ENCODE assay signal across 8 cellular contexts in the genomic region with DNA sequence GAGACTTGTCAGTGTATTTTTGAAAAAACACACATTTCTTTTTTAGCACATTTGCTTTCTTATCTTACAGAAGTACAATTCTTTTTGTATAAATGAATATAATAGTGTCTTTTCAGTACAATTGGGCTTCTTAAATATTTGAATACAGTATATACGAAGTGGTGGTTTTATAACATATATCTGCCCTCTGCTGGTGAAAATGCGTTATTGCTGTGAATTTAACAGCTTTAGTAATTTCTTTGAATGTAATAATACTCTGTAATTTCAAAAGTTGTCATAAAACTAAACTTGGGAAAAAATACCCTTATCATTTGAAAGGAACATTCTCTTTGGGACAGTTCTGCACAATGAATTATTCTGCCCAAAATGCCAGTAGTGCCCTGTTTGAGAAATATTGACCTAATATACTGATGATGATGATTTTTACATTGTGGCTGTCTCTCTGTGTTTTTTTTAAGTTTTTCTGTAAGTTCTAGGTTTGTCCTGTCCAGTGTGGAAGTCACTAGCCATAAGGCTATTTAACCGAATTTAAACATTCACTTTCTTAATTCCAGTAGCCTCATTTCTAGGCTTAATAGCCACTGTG. TPM values are rescaled to one million over a fixed set of nuclear protein-coding genes. Genes with fewer than 3 reads are reported as not detected.
DNase-seq lines count a peak whose midpoint lies in the region; ATAC-seq and TF ChIP-seq lines count a peak whose summit lies in the region.

No MANE protein-coding gene starts in this region.

- peak; percentile 87 for TF ChIP-seq CTCF in CD8-positive, alpha-beta T cell (IDR thresholded peaks at IDR 0.05)

- intact Hi-C loops in CD8-positive, alpha-beta T cell (cut with DNase I, micrococcal nuclease), result loop anchor here (1.0 to 5.0 kb wide), 9 partner anchors 18 to 466 kb away; a partner anchor contains a TSS

- H3K27me3 ChIP-seq in CD8-positive, alpha-beta T cell (ENCODE audit: insufficient read depth, low read length), result no peaks in the 10 kb centered on the region

- no peaks in the 10 kb centered on the region for H3K9me3 ChIP-seq in CD8-positive, alpha-beta T cell (ENCODE audit: low read length)

- peaks cover 8% of the 10 kb centered on the region for H3K4me1 ChIP-seq in CD8-positive, alpha-beta T cell (ENCODE audit: insufficient read depth, low read length)

- no peak overlapping the region for H3K27ac ChIP-seq in CD8-positive, alpha-beta T cell (ENCODE audit: low read depth, low read length)

- CTCF ChIA-PET in CD8-positive, alpha-beta T cell (lab: Charles Lee), result interaction anchor here (0.6 to 3.6 kb wide), 15 partner anchors 8 to 320 kb away, joined by 3 to 21 read pairs (median 3); a partner anchor contains a TSS

- H3K4me1 Mint-ChIP-seq in CD8-positive, alpha-beta T cell (ENCODE audit: low read depth), result peaks cover 58% of the 10 kb centered on the region
- peaks cover 26% of the 10 kb centered on the region for H3K4me1 Mint-ChIP-seq in memory B cell

- no peak overlapping the region for H3K4me3 ChIP-seq in CD8-positive, alpha-beta T cell (ENCODE audit: low read depth, low read length)

- H3K36me3 Mint-ChIP-seq in CD8-positive, alpha-beta T cell, result peaks cover 8% of the 10 kb centered on the region
- H3K36me3 Mint-ChIP-seq in memory B cell, result peaks cover 8% of the 10 kb centered on the region

- H3K27me3 Mint-ChIP-seq in CD8-positive, alpha-beta T cell (ENCODE audit: low read depth), result no peaks in the 10 kb centered on the region
- H3K27me3 Mint-ChIP-seq in memory B cell, result no peaks in the 10 kb centered on the region

- no peaks in the 10 kb centered on the region for H3K36me3 ChIP-seq in CD8-positive, alpha-beta T cell (ENCODE audit: insufficient read depth, low read length)

- ATAC-seq in CD8-positive, alpha-beta T cell, result peak; percentile 57
- ATAC-seq in GM21529 (IDR thresholded peaks at IDR 0.05; ENCODE audit: unreplicated experiment) (peak; percentile 58), memory B cell (ENCODE audit: low read depth) (peak; percentile 35), GM19455 (IDR thresholded peaks at IDR 0.05; ENCODE audit: unreplicated experiment) (no peak), GM18502 (IDR thresholded peaks at IDR 0.05; ENCODE audit: poor library complexity, unreplicated experiment) (no peak)

- H3K9me3 Mint-ChIP-seq in CD8-positive, alpha-beta T cell, result peaks cover 9% of the 10 kb centered on the region
- peaks cover 6% of the 10 kb centered on the region for H3K9me3 Mint-ChIP-seq in memory B cell

- DNase-seq in CD8-positive, alpha-beta T cell, result peak in 1 of 7 experiments; percentile 19
- peak; percentile 33 for DNase-seq in NCI-H774 (lab: John Stamatoyannopoulos, UW)
- DNase-seq in cerebellum (ENCODE audit: low spot score), result peak; percentile 38
- DNase-seq in memory B cell (ENCODE audit: low spot score in 2 of 2), result no peak
- no peak for DNase-seq in HuH-7.5 (ENCODE audit: low spot score)

- H3K27ac Mint-ChIP-seq in CD8-positive, alpha-beta T cell, result no peak overlapping the region
- H3K27ac Mint-ChIP-seq in memory B cell, result no peak overlapping the region

- POLR2A ChIA-PET in CD8-positive, alpha-beta T cell (lab: Charles Lee), result no interaction called here

- H3K4me3 Mint-ChIP-seq in CD8-positive, alpha-beta T cell, result no peak overlapping the region
- H3K4me3 Mint-ChIP-seq in memory B cell, result no peak overlapping the region

RNA-seq across cellular contexts. Expression of a gene that starts 19.0 kb away (rescaled TPM):
- total RNA-seq in CD8-positive, alpha-beta T cell, result 10 to 100 TPM; 21.2 to 21.8 TPM
- total RNA-seq in cerebellum, result 43.3 TPM

Comparison
In these comparisons a context has a peak if more than half of its experiments do, and no peak if none do; other contexts are left out.
1. ATAC-seq: peak in CD8-positive, alpha-beta T cell (single experiment), GM21529 (single experiment) and memory B cell (single experiment); none in GM19455 (single experiment) and GM18502 (single experiment).
2. DNase-seq: peak in NCI-H774 (single experiment) and cerebellum (single experiment); none in memory B cell (0 of 2) and HuH-7.5 (single experiment).